1 cellular context compared by ENCODE assay signal in the genomic region with DNA sequence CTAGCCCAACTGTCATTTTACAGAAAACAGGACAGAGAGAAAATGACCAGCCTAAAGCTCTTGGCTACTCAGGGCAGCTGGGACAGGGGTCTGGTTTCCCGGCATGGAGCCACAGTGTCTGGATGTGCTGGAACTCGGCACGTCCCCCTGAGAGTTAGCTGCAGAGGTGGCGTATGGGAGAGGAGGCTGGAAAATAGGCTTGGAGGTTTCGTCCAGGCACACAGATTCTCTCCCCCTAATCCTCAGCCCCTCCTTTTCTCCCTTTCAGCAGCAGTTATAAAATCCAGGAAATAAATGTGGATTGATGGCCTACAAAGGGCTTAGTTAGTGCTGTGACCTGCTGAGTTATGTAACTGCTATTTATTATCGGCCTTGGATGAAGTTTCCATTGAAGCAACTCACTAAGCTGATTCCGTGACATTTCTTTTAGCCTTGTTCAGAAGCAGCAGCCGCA.
TF ChIP-seq lines count a peak whose summit lies in the region.

No MANE protein-coding gene starts in this region.

TF ChIP-seq in WTC11, 78 proteins besides CTCF, POLR2A, EP300 and RAD21 (continued from another document):
- TF ChIP-seq, protein P1, sequence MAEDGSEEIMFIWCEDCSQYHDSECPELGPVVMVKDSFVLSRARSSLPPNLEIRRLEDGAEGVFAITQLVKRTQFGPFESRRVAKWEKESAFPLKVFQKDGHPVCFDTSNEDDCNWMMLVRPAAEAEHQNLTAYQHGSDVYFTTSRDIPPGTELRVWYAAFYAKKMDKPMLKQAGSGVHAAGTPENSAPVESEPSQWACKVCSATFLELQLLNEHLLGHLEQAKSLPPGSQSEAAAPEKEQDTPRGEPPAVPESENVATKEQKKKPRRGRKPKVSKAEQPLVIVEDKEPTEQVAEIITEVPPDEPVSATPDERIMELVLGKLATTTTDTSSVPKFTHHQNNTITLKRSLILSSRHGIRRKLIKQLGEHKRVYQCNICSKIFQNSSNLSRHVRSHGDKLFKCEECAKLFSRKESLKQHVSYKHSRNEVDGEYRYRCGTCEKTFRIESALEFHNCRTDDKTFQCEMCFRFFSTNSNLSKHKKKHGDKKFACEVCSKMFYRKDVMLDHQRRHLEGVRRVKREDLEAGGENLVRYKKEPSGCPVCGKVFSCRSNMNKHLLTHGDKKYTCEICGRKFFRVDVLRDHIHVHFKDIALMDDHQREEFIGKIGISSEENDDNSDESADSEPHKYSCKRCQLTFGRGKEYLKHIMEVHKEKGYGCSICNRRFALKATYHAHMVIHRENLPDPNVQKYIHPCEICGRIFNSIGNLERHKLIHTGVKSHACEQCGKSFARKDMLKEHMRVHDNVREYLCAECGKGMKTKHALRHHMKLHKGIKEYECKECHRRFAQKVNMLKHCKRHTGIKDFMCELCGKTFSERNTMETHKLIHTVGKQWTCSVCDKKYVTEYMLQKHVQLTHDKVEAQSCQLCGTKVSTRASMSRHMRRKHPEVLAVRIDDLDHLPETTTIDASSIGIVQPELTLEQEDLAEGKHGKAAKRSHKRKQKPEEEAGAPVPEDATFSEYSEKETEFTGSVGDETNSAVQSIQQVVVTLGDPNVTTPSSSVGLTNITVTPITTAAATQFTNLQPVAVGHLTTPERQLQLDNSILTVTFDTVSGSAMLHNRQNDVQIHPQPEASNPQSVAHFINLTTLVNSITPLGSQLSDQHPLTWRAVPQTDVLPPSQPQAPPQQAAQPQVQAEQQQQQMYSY (CRISPR knock-in tag; IDR thresholded peaks at IDR 0.05), result no peak
- TF ChIP-seq, protein P2, sequence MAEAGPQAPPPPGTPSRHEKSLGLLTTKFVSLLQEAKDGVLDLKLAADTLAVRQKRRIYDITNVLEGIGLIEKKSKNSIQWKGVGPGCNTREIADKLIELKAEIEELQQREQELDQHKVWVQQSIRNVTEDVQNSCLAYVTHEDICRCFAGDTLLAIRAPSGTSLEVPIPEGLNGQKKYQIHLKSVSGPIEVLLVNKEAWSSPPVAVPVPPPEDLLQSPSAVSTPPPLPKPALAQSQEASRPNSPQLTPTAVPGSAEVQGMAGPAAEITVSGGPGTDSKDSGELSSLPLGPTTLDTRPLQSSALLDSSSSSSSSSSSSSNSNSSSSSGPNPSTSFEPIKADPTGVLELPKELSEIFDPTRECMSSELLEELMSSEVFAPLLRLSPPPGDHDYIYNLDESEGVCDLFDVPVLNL (CRISPR knock-in tag; IDR thresholded peaks at IDR 0.05; ENCODE audit: borderline replicate concordance, low read depth), result no peak
- TF ChIP-seq SMAD4 (CRISPR knock-in tag; IDR thresholded peaks at IDR 0.05) (no peak), ZNF232 (CRISPR knock-in tag; IDR thresholded peaks at IDR 0.05) (no peak), HMGA2 (CRISPR knock-in tag; IDR thresholded peaks at IDR 0.05) (no peak)
- TF ChIP-seq, protein P3, sequence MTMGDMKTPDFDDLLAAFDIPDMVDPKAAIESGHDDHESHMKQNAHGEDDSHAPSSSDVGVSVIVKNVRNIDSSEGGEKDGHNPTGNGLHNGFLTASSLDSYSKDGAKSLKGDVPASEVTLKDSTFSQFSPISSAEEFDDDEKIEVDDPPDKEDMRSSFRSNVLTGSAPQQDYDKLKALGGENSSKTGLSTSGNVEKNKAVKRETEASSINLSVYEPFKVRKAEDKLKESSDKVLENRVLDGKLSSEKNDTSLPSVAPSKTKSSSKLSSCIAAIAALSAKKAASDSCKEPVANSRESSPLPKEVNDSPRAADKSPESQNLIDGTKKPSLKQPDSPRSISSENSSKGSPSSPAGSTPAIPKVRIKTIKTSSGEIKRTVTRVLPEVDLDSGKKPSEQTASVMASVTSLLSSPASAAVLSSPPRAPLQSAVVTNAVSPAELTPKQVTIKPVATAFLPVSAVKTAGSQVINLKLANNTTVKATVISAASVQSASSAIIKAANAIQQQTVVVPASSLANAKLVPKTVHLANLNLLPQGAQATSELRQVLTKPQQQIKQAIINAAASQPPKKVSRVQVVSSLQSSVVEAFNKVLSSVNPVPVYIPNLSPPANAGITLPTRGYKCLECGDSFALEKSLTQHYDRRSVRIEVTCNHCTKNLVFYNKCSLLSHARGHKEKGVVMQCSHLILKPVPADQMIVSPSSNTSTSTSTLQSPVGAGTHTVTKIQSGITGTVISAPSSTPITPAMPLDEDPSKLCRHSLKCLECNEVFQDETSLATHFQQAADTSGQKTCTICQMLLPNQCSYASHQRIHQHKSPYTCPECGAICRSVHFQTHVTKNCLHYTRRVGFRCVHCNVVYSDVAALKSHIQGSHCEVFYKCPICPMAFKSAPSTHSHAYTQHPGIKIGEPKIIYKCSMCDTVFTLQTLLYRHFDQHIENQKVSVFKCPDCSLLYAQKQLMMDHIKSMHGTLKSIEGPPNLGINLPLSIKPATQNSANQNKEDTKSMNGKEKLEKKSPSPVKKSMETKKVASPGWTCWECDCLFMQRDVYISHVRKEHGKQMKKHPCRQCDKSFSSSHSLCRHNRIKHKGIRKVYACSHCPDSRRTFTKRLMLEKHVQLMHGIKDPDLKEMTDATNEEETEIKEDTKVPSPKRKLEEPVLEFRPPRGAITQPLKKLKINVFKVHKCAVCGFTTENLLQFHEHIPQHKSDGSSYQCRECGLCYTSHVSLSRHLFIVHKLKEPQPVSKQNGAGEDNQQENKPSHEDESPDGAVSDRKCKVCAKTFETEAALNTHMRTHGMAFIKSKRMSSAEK (CRISPR knock-in tag; IDR thresholded peaks at IDR 0.05; ENCODE audit: borderline replicate concordance), result no peak
